In the genomic region with DNA sequence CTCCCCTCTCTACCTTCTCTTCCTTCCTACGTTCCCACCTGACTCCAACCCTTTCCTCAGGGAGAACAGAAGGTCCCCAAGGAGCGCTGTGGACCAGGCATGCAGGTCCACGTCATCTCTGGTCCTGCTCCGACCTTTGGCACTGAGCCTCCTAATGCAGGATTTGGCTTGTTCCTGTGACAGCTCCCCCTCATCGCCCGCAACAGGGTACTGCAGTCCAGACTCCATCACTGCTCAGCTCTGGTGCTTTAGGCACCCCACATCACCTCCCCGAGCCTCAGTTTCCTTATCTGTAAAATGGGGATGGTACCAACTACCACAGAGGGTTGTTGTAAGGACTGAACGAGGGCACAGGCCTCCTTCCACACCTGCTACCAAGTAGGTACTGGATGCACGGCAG, we compare ENCODE assay signal across 22 cellular contexts. TPM values are rescaled to one million over a fixed set of nuclear protein-coding genes. Genes with fewer than 3 reads are reported as not detected.
DNase-seq lines count a peak whose midpoint lies in the region; ATAC-seq, FAIRE-seq and TF ChIP-seq lines count a peak whose summit lies in the region.
"Had no signal": no experiment of that assay in that cellular context is flagged by ENCODE, and none has a peak within 500 bp of the region (broad histone marks: within the 10 kb centered on the region; RNA-seq: fewer than 3 reads in every experiment).

No MANE protein-coding gene starts in this region.

- SMC1A ChIA-PET in GM12878 (lab: Charles Lee; ENCODE audit: uncharacterized antibody, unreplicated experiment) = interaction anchor here (1.0 to 4.5 kb wide), 2 partner anchors 241 to 254 kb away, joined by 3 to 35 read pairs; no protein-coding TSS in a partner anchor

- DNase-seq in DMS 273 (lab: John Stamatoyannopoulos, UW; ENCODE audit: unreplicated experiment) (peak; percentile 9), DMS 273 treated with DMSO at 0.1 percent for 48 hours (lab: John Stamatoyannopoulos, UW) (no peak), Kasumi-1 (lab: John Stamatoyannopoulos, UW) (peak; percentile 35 to 53), GM12878 (ENCODE audit: low read depth, low spot score) (no peak), nephron progenitor cell (no peak), AG08395 (ENCODE audit: low spot score) (no peak), NCI-H774 (lab: John Stamatoyannopoulos, UW) (no peak), endothelial cell (ENCODE audit: low spot score) (no peak)
- DNase-seq: activated CD4-positive, alpha-beta T cell treated with anti-CD3 and anti-CD28 coated beads, Interleukin-2, amount 50 U/mL, for 1 hour; activated CD8-positive, alpha-beta memory T cell treated with anti-CD3 and anti-CD28 coated beads, Interleukin-2, amount 50 U/mL, for 4 hours; BE2C; immature natural killer cell; NCI-H1930; NCI-H446; spleen; stimulated activated CD4-positive, alpha-beta T cell treated with anti-CD3 and anti-CD28 coated beads, Interleukin-4, amount 100 ng/mL, for 24 hours; upper lobe of right lung had no signal

- in situ Hi-C loops in GM12878 (cut with MboI) = loop anchor here (10.0 kb wide), 1 partner anchor 539 kb away; no protein-coding TSS in a partner anchor

- POLR2A ChIA-PET in GM12878 (lab: Charles Lee) = no interaction called here

- no peak for TF ChIP-seq EP300 in GM12878 (IDR thresholded peaks at IDR 0.05; ENCODE audit: borderline replicate concordance in 1 of 2, control insufficient read depth in 1 of 2, low read depth in 2 of 2, low read length in 2 of 2)

- no peaks in the 10 kb centered on the region for H3K9me3 ChIP-seq in GM12878 (replicated peaks; ENCODE audit: control insufficient read depth, insufficient read depth, low read length)
- H3K9me3 ChIP-seq: BE2C, neutrophil, spleen, upper lobe of right lung had no signal

- CTCF ChIA-PET in GM12878 (lab: Yijun Ruan, JAX) = interaction anchor here (0.7 to 6.5 kb wide), 10 partner anchors 11 to 404 kb away, joined by 3 to 55 read pairs (median 8); a partner anchor contains a TSS

- H3K36me3 Mint-ChIP-seq in nephron progenitor cell (ENCODE audit: low read depth) (no peaks in the 10 kb centered on the region), endothelial cell (ENCODE audit: low read depth, unreplicated experiment) (no peaks in the 10 kb centered on the region)
- H3K36me3 Mint-ChIP-seq: brain, immature natural killer cell had no signal

- no peak for TF ChIP-seq POLR2A in GM12878 (IDR thresholded peaks at IDR 0.05; ENCODE audit: low read depth, low read length)

- H3K36me3 ChIP-seq in GM12878 (ENCODE audit: control insufficient read depth in 2 of 2, insufficient read depth in 2 of 2, low read length in 1 of 2) = no peaks in the 10 kb centered on the region
- H3K36me3 ChIP-seq: BE2C, neutrophil, spleen, upper lobe of right lung had no signal

- intact Hi-C loops in GM12878 (cut with micrococcal nuclease; ENCODE audit: unreplicated experiment) = loop anchor here (5.0 to 10.0 kb wide), 2 partner anchors 139 to 324 kb away; no protein-coding TSS in a partner anchor

- no peak overlapping the region for H2AFZ ChIP-seq in GM12878 (ENCODE audit: control insufficient read depth, low read depth, low read length)

- H3K27ac Mint-ChIP-seq in nephron progenitor cell (peak overlapping the region; percentile 30), endothelial cell (ENCODE audit: unreplicated experiment) (no peak overlapping the region)
- H3K27ac Mint-ChIP-seq: immature natural killer cell; T-helper 1 cell treated with Interleukin-12 subunit alpha and Interleukin-12 subunit beta and Interleukin-4 antibody, amounts not matched to agents 30 μg/mL and 1 μg/mL, for 36 hours had no signal

- no peak overlapping the region for H3K4me2 ChIP-seq in GM12878 (ENCODE audit: control insufficient read depth, insufficient read depth)

- ATAC-seq in GM12878 = peak; percentile 46

- TF ChIP-seq CTCF in GM12878 (IDR thresholded peaks at IDR 0.05 in 2 of 3, conservative IDR thresholded peaks at IDR 0.05 in 1 of 3; ENCODE audit: control insufficient read depth in 2 of 3, extremely low read depth in 1 of 3, insufficient read depth in 1 of 3, low read depth in 3 of 3, low read length in 3 of 3) (0 out of 6 replicates have a peak, but pooled peaks of 2 of the 3 experiments have one; percentile 3 to 5), nephron progenitor cell (IDR thresholded peaks at IDR 0.05) (no peak), endothelial cell (IDR thresholded peaks at IDR 0.05; ENCODE audit: unreplicated experiment) (no peak)

- no peaks in the 10 kb centered on the region for H4K20me1 ChIP-seq in GM12878 (ENCODE audit: control insufficient read depth, insufficient read depth)

- no peak overlapping the region for H3K27ac ChIP-seq in GM12878 (ENCODE audit: control insufficient read depth, insufficient read depth)
- H3K27ac ChIP-seq: 22Rv1, neutrophil, spleen, upper lobe of right lung had no signal

- no peak overlapping the region for H3K4me3 ChIP-seq in GM12878
- H3K4me3 ChIP-seq: spleen, upper lobe of right lung had no signal

- no peak overlapping the region for H3K9ac ChIP-seq in GM12878 (ENCODE audit: control insufficient read depth, insufficient read depth, low read length)

- H3K4me1 ChIP-seq in GM12878 (ENCODE audit: control insufficient read depth, insufficient read depth, low read length) = no peaks in the 10 kb centered on the region
- H3K4me1 ChIP-seq: BE2C, upper lobe of right lung had no signal

- H3K27me3 Mint-ChIP-seq in nephron progenitor cell (ENCODE audit: low read depth, poor library complexity) = peaks cover 5% of the 10 kb centered on the region
- H3K27me3 Mint-ChIP-seq in endothelial cell (ENCODE audit: unreplicated experiment) = peaks cover 1% of the 10 kb centered on the region

- no peak for FAIRE-seq in GM12878 (lab: Jason Lieb, UNC)
- FAIRE-seq: colon had no signal

- H3K4me1 Mint-ChIP-seq in nephron progenitor cell = peaks cover 59% of the 10 kb centered on the region
- H3K4me1 Mint-ChIP-seq in endothelial cell (ENCODE audit: unreplicated experiment) = peaks cover 25% of the 10 kb centered on the region

- TF ChIP-seq RAD21 in GM12878 (IDR thresholded peaks at IDR 0.05; ENCODE audit: insufficient read depth, low read depth, low read length) = no peak

- BruUV-seq in GM12878 (replicated peaks; lab: Mats Ljungman, UMichigan) = no TSS peak

- RAD21 ChIA-PET in GM12878 (lab: Charles Lee; ENCODE audit: unreplicated experiment) = interaction anchor here (1.0 to 5.4 kb wide), 4 partner anchors 54 to 541 kb away, joined by 3 to 44 read pairs (median 3); no protein-coding TSS in a partner anchor

- 64% methylated on average over 7 of the region's 9 CpGs for WGBS in GM12878 (ENCODE audit: insufficient coverage, insufficient replicate concordance, low lambda C conversion rate, missing lambda C conversion rate)

- no peaks in the 10 kb centered on the region; a peak in 1 of 4 replicates for H3K27me3 ChIP-seq in GM12878 (replicated peaks in 1 of 2; ENCODE audit: control insufficient read depth in 2 of 2, insufficient read depth in 2 of 2, low read length in 1 of 2)
- H3K27me3 ChIP-seq: BE2C, neutrophil, upper lobe of right lung had no signal

- no peak overlapping the region for H3K4me3 Mint-ChIP-seq in nephron progenitor cell
- H3K4me3 Mint-ChIP-seq in endothelial cell (ENCODE audit: unreplicated experiment) = no peak overlapping the region
- H3K4me3 Mint-ChIP-seq: brain; immature natural killer cell; T-helper 1 cell treated with Interleukin-12 subunit alpha and Interleukin-12 subunit beta and Interleukin-4 antibody, amounts not matched to agents 30 μg/mL and 1 μg/mL, for 36 hours had no signal

- H3K9me3 Mint-ChIP-seq in nephron progenitor cell = no peaks in the 10 kb centered on the region
- no peaks in the 10 kb centered on the region for H3K9me3 Mint-ChIP-seq in endothelial cell (ENCODE audit: unreplicated experiment)
- H3K9me3 Mint-ChIP-seq: brain; immature natural killer cell; T-helper 1 cell treated with Interleukin-12 subunit alpha and Interleukin-12 subunit beta and Interleukin-4 antibody, amounts not matched to agents 30 μg/mL and 1 μg/mL, for 36 hours had no signal

- H3K79me2 ChIP-seq in GM12878 (ENCODE audit: control insufficient read depth, insufficient read depth, low read length) = no peaks in the 10 kb centered on the region

TF ChIP-seq in GM12878, 131 proteins besides CTCF, POLR2A, EP300 and RAD21:
- no peak for TF ChIP-seq MEF2B (IDR thresholded peaks at IDR 0.05; ENCODE audit: partially characterized antibody, poor library complexity, severe bottlenecking)
- TF ChIP-seq JUNB (IDR thresholded peaks at IDR 0.05) = no peak
- TF ChIP-seq YY1 (IDR thresholded peaks at IDR 0.05; ENCODE audit: low read depth, low read length) = no peak
TF ChIP-seq in GM12878: peak in this region for 0.

RNA-seq across cellular contexts. Expression of a gene that starts 54.6 kb away (rescaled TPM):
- total RNA-seq in GM12878 (2013; cell fraction: nucleolus; rRNA removed) = 31.8 and 35.9 TPM in 2 replicates
- total RNA-seq in GM12878 (2014; rRNA removed) (10.2 and 14.0 TPM in 2 replicates), GM12878 (2014; rRNA removed; fragmentation: Illumina TruSeq; extraction: Trizol) (17.3 and 18.0 TPM in 2 replicates), GM12878 (2021) (26.6 and 30.4 TPM in 2 replicates), endothelial cell (ENCODE audit: unreplicated experiment) (50.1 TPM)
- polyA plus RNA-seq in GM12878 (2011; ENCODE audit: low read depth) = 7.3 TPM
- polyA plus RNA-seq in GM12878 (2011; rRNA removed) (16.8 and 24.1 TPM in 2 replicates), GM12878 (2014; fragmentation: Illumina TruSeq; extraction: Trizol) (18.0 and 21.6 TPM in 2 replicates), GM12878 (2014; fragmentation: Nextera tagmentation; extraction: Ambion mirVana) (1 to 10 TPM; 6.8 to 9.2 TPM), GM12878 (2014; rRNA removed) (10.7 and 13.0 TPM in 2 replicates), GM12878 (2016; fragmentation: Nextera tagmentation; extraction: Ambion mirVana) (10 to 100 TPM; 20.7 to 26.5 TPM)
- 5.7 and 7.1 TPM in 2 replicates for polyA plus RNA-seq in GM12878 (2011; cell fraction: cytosol; rRNA removed)
- 20.9 and 22.2 TPM in 2 replicates for polyA plus RNA-seq in GM12878 (2011; cell fraction: nucleus; rRNA removed)
- 12.7 and 14.4 TPM in 2 replicates for polyA plus RNA-seq in GM12878 (2012)
- polyA minus RNA-seq in GM12878 (2011; rRNA and poly(A)+ RNA removed) = 16.7 and 26.6 TPM in 2 replicates
- polyA minus RNA-seq in GM12878 (2011; cell fraction: cytosol; rRNA and poly(A)+ RNA removed) = 17.4 and 30.0 TPM in 2 replicates
- 10.8 and 14.2 TPM in 2 replicates for polyA minus RNA-seq in GM12878 (2011; cell fraction: nucleus; rRNA and poly(A)+ RNA removed)

Comparison
In these comparisons a context has a peak if more than half of its experiments do, and no peak if none do; other contexts are left out.
1. DNase-seq: peak in DMS 273 (single experiment) and Kasumi-1 (2 of 2); none in DMS 273 treated with DMSO at 0.1 percent for 48 hours (single experiment), GM12878 (single experiment), nephron progenitor cell (single experiment), AG08395 (single experiment), NCI-H774 (single experiment) and endothelial cell (single experiment).
2. CTCF ChIP-seq: peak in GM12878 (2 of 3); none in nephron progenitor cell (single experiment) and endothelial cell (single experiment).